ENCODE assay signal across 11 cellular contexts in the genomic region with DNA sequence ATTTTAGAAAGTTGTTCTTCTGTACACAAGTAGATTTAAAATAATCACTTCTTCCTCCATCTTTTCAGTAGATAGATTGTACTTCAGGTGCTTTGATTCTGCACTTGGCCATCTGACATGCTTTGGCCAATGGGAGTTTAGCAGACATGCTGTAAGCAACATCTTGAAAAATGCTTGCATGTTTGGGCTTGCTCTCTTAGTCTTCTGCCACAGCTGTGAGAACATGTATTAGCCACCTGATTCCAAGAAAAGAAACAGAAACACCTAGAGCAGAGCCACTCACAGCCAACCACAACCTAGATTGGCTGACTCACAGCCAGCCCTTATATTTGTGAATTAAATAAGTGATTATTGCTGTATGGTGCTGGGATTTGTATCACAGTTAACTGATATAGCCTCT.
A peak's percentile ranks its signal among the peaks of the same experiment; 100 is the strongest.
DNase-seq lines count a peak whose midpoint lies in the region; ATAC-seq lines count a peak whose summit lies in the region.
"Had no signal": no experiment of that assay in that cellular context is flagged by ENCODE, and none has a peak within 500 bp of the region (broad histone marks: within the 10 kb centered on the region; RNA-seq: fewer than 3 reads in every experiment).

No MANE protein-coding gene starts in this region.

- intact Hi-C loops in posterior cingulate gyrus (cut with DNase I): no loop called here

- no peak for DNase-seq in activated T-cell treated with anti-CD3 and anti-CD28 coated beads, Interleukin-2, amount 50 U/mL, for 4 hours
- DNase-seq in activated T-cell treated with anti-CD3 and anti-CD28 coated beads, Interleukin-2, amount 50 U/mL, for 24 hours: no peak
- DNase-seq in glomerular visceral epithelial cell (ENCODE audit: extremely low spot score): peak; percentile 3
- no peak for DNase-seq in NCI-H187 (lab: John Stamatoyannopoulos, UW)
- no peak for DNase-seq in NCI-H146 (lab: John Stamatoyannopoulos, UW)
- DNase-seq in posterior cingulate gyrus: no peak
- DNase-seq: central memory CD4-positive, alpha-beta T cell; head of caudate nucleus; KG1 had no signal

- ATAC-seq in activated T-cell treated with anti-CD3 and anti-CD28 coated beads, Interleukin-2, amount 50 U/mL, for 4 hours: peak; percentile 53 to 56
- peak; percentile 97 for ATAC-seq in HG02588 (IDR thresholded peaks at IDR 0.05; ENCODE audit: unreplicated experiment)
- peak; percentile 96 for ATAC-seq in HG03460 (IDR thresholded peaks at IDR 0.05; ENCODE audit: unreplicated experiment)

- peaks cover 3% of the 10 kb centered on the region for H3K27me3 Mint-ChIP-seq in activated T-cell treated with anti-CD3 and anti-CD28 coated beads, Interleukin-2, amount 50 U/mL, for 4 hours (ENCODE audit: low read depth)
- peaks cover 12% of the 10 kb centered on the region for H3K27me3 Mint-ChIP-seq in activated T-cell treated with anti-CD3 and anti-CD28 coated beads, Interleukin-2, amount 50 U/mL, for 24 hours

- no peaks in the 10 kb centered on the region for H3K4me1 Mint-ChIP-seq in activated T-cell treated with anti-CD3 and anti-CD28 coated beads, Interleukin-2, amount 50 U/mL, for 4 hours (ENCODE audit: low read depth)
- H3K4me1 Mint-ChIP-seq in activated T-cell treated with anti-CD3 and anti-CD28 coated beads, Interleukin-2, amount 50 U/mL, for 24 hours (ENCODE audit: low read depth): peaks cover 3% of the 10 kb centered on the region

- no peaks in the 10 kb centered on the region for H3K36me3 Mint-ChIP-seq in activated T-cell treated with anti-CD3 and anti-CD28 coated beads, Interleukin-2, amount 50 U/mL, for 4 hours (ENCODE audit: insufficient read depth)
- no peaks in the 10 kb centered on the region for H3K36me3 Mint-ChIP-seq in activated T-cell treated with anti-CD3 and anti-CD28 coated beads, Interleukin-2, amount 50 U/mL, for 24 hours (ENCODE audit: low read depth)

- H3K9me3 Mint-ChIP-seq in activated T-cell treated with anti-CD3 and anti-CD28 coated beads, Interleukin-2, amount 50 U/mL, for 4 hours: no peaks in the 10 kb centered on the region
- peaks cover under 1% of the 10 kb centered on the region for H3K9me3 Mint-ChIP-seq in activated T-cell treated with anti-CD3 and anti-CD28 coated beads, Interleukin-2, amount 50 U/mL, for 24 hours

- H3K27ac Mint-ChIP-seq in activated T-cell treated with anti-CD3 and anti-CD28 coated beads, Interleukin-2, amount 50 U/mL, for 24 hours: no peak overlapping the region

- no peak overlapping the region for H3K4me3 Mint-ChIP-seq in activated T-cell treated with anti-CD3 and anti-CD28 coated beads, Interleukin-2, amount 50 U/mL, for 4 hours
- no peak overlapping the region for H3K4me3 Mint-ChIP-seq in activated T-cell treated with anti-CD3 and anti-CD28 coated beads, Interleukin-2, amount 50 U/mL, for 24 hours
